In genomic region chr11:6654281-6655019, GRCh38 we compare ENCODE assay signal across 8 cellular contexts. TPM values are rescaled to one million over a fixed set of nuclear protein-coding genes. Genes with fewer than 3 reads are reported as not detected.
A peak's percentile ranks its signal among the peaks of the same experiment; 100 is the strongest.
DNase-seq lines count a peak whose midpoint lies in the region; ATAC-seq and TF ChIP-seq lines count a peak whose summit lies in the region.

No MANE protein-coding gene starts in this region.

- H3K9me3 Mint-ChIP-seq in CD4-positive, CD25-positive, alpha-beta regulatory T cell, result peaks cover 0 to 2% (median 0%) of the 10 kb centered on the region in 7 donors
- no peaks in the 10 kb centered on the region for H3K9me3 Mint-ChIP-seq in activated T-helper 17 cell treated with anti-CD3 and anti-CD28 coated beads, Interleukin-2, amount 50 U/mL, for 72 hours

- no peak for TF ChIP-seq POLR2A in gastrocnemius medialis (IDR thresholded peaks at IDR 0.05)

- no peak overlapping the region for H3K27ac Mint-ChIP-seq in CD4-positive, CD25-positive, alpha-beta regulatory T cell
- H3K27ac Mint-ChIP-seq in activated T-helper 17 cell treated with anti-CD3 and anti-CD28 coated beads, Interleukin-2, amount 50 U/mL, for 72 hours, result no peak overlapping the region

- H3K4me3 ChIP-seq in CD4-positive, CD25-positive, alpha-beta regulatory T cell (ENCODE audit: low read depth, low read length), result peak overlapping the region; percentile 3
- peak overlapping the region; percentile 60 for H3K4me3 ChIP-seq in iPS-15b (ENCODE audit: low read depth, low read length)
- peak overlapping the region; percentile 43 to 48 (median 46) for H3K4me3 ChIP-seq in gastrocnemius medialis

- H3K9me3 ChIP-seq in CD4-positive, CD25-positive, alpha-beta regulatory T cell (ENCODE audit: control insufficient read depth in 2 of 2, low read length in 2 of 2), result no peaks in the 10 kb centered on the region
- H3K9me3 ChIP-seq in iPS-15b (ENCODE audit: control insufficient read depth, insufficient read depth, low read length) (no peaks in the 10 kb centered on the region), gastrocnemius medialis (no peaks in the 10 kb centered on the region)

- no peak for DNase-seq in CD4-positive, CD25-positive, alpha-beta regulatory T cell
- no peak for DNase-seq in gastrocnemius medialis
- DNase-seq in NCI-H2107 (lab: John Stamatoyannopoulos, UW), result no peak
- no peak for DNase-seq in kidney tubule cell (ENCODE audit: low spot score)
- DNase-seq in stimulated activated CD4-positive, alpha-beta T cell treated with anti-CD3 and anti-CD28 coated beads, Interleukin-15, amount 100 ng/mL, for 24 hours, result no peak

- no peak overlapping the region for H3K4me3 Mint-ChIP-seq in CD4-positive, CD25-positive, alpha-beta regulatory T cell
- H3K4me3 Mint-ChIP-seq in activated T-helper 17 cell treated with anti-CD3 and anti-CD28 coated beads, Interleukin-2, amount 50 U/mL, for 72 hours, result no peak overlapping the region

- peak in 1 of 2 donors; percentile 9 for ATAC-seq in CD4-positive, CD25-positive, alpha-beta regulatory T cell (ENCODE audit: low read depth in 2 of 2)
- ATAC-seq in activated T-helper 17 cell treated with anti-CD3 and anti-CD28 coated beads, Interleukin-2, amount 50 U/mL, for 72 hours (replicated peaks), result peak; percentile 4
- ATAC-seq in gastrocnemius medialis (peak in 1 of 2 donors; percentile 32), GM18873 (IDR thresholded peaks at IDR 0.05; ENCODE audit: low FRiP score, unreplicated experiment) (no peak)

- H3K9ac ChIP-seq in iPS-15b (ENCODE audit: low read depth, low read length), result no peak overlapping the region

- in situ Hi-C loops in gastrocnemius medialis (cut with MboI; ENCODE audit: low sequenced_read_pairs in 4 of 4), result no loop called here

- peaks cover 16% of the 10 kb centered on the region for H3K27me3 Mint-ChIP-seq in CD4-positive, CD25-positive, alpha-beta regulatory T cell
- H3K27me3 Mint-ChIP-seq in activated T-helper 17 cell treated with anti-CD3 and anti-CD28 coated beads, Interleukin-2, amount 50 U/mL, for 72 hours, result peaks cover 7% of the 10 kb centered on the region

- H3K27ac ChIP-seq in CD4-positive, CD25-positive, alpha-beta regulatory T cell (ENCODE audit: insufficient read depth, low read length, poor library complexity, severe bottlenecking), result peak overlapping the region; percentile 39
- H3K27ac ChIP-seq in gastrocnemius medialis, result peak overlapping the region; percentile 61 to 71 (median 69)

- peaks cover 29% of the 10 kb centered on the region for H3K27me3 ChIP-seq in CD4-positive, CD25-positive, alpha-beta regulatory T cell (ENCODE audit: control insufficient read depth, insufficient read depth, low read length)
- H3K27me3 ChIP-seq in iPS-15b (ENCODE audit: control insufficient read depth, insufficient read depth, low read length) (peaks cover 43% of the 10 kb centered on the region), gastrocnemius medialis (peaks cover 18 to 28% (median 23%) of the 10 kb centered on the region in 3 donors)

- H3K4me1 Mint-ChIP-seq in CD4-positive, CD25-positive, alpha-beta regulatory T cell, result peaks cover 0 to 11% (median 1%) of the 10 kb centered on the region in 4 donors
- no peaks in the 10 kb centered on the region for H3K4me1 Mint-ChIP-seq in activated T-helper 17 cell treated with anti-CD3 and anti-CD28 coated beads, Interleukin-2, amount 50 U/mL, for 72 hours

- peaks cover 4% of the 10 kb centered on the region for H3K4me1 ChIP-seq in CD4-positive, CD25-positive, alpha-beta regulatory T cell (ENCODE audit: control insufficient read depth, insufficient read depth, low read length, poor library complexity, severe bottlenecking)
- H3K4me1 ChIP-seq in iPS-15b (ENCODE audit: control insufficient read depth, insufficient read depth, low read length), result peaks cover 15% of the 10 kb centered on the region
- H3K4me1 ChIP-seq in gastrocnemius medialis, result peaks cover 0 to 4% of the 10 kb centered on the region in 2 donors

- H3K36me3 Mint-ChIP-seq in CD4-positive, CD25-positive, alpha-beta regulatory T cell, result no peaks in the 10 kb centered on the region
- no peaks in the 10 kb centered on the region for H3K36me3 Mint-ChIP-seq in activated T-helper 17 cell treated with anti-CD3 and anti-CD28 coated beads, Interleukin-2, amount 50 U/mL, for 72 hours (ENCODE audit: low read depth)

- no peaks in the 10 kb centered on the region for H3K36me3 ChIP-seq in CD4-positive, CD25-positive, alpha-beta regulatory T cell (ENCODE audit: control insufficient read depth, insufficient read depth, low read length)
- H3K36me3 ChIP-seq in iPS-15b (ENCODE audit: control insufficient read depth, insufficient read depth, low read length) (no peaks in the 10 kb centered on the region), gastrocnemius medialis (no peaks in the 10 kb centered on the region)

- intact Hi-C loops in gastrocnemius medialis (cut with DNase I; ENCODE audit: low total_unique reads), result no loop called here

- no peak for TF ChIP-seq CTCF in gastrocnemius medialis (IDR thresholded peaks at IDR 0.05 in 4 of 5, conservative IDR thresholded peaks at IDR 0.05 in 1 of 5)

RNA-seq across cellular contexts. Expression of gene DCHS1, which starts 1.2 kb away (rescaled TPM):
- total RNA-seq in CD4-positive, CD25-positive, alpha-beta regulatory T cell, result 2.4 TPM
- polyA plus RNA-seq in CD4-positive, CD25-positive, alpha-beta regulatory T cell, result 1 to 10 TPM in 2 of 4 donors, under 1 TPM in 2; 0.49 to 1.6 (median 1.0) TPM
- total RNA-seq in activated T-helper 17 cell treated with anti-CD3 and anti-CD28 coated beads, Interleukin-2, amount 50 U/mL, for 72 hours, result 1 to 10 TPM in 1 of 2 donors, under 1 TPM in 1; 0.26 to 1.5 TPM
- total RNA-seq in gastrocnemius medialis, result 1 to 10 TPM; 1.5 to 3.8 (median 2.8) TPM

RNA-seq across cellular contexts. Expression of gene MRPL17, which starts 28.7 kb away (rescaled TPM):
- total RNA-seq in CD4-positive, CD25-positive, alpha-beta regulatory T cell, result 10.0 TPM
- polyA plus RNA-seq in CD4-positive, CD25-positive, alpha-beta regulatory T cell, result 10 to 100 TPM; 18.5 to 35.5 (median 25.1) TPM
- 10 to 100 TPM; 65.8 to 74.7 TPM for total RNA-seq in activated T-helper 17 cell treated with anti-CD3 and anti-CD28 coated beads, Interleukin-2, amount 50 U/mL, for 72 hours
- 10 to 100 TPM; 25.1 to 33.4 (median 27.7) TPM for total RNA-seq in gastrocnemius medialis

RNA-seq across cellular contexts. Expression of gene TPP1, which starts 35.2 kb away (rescaled TPM):
- total RNA-seq in CD4-positive, CD25-positive, alpha-beta regulatory T cell, result 100 TPM
- 100 to 1,000 TPM; 135 to 165 (median 137) TPM for polyA plus RNA-seq in CD4-positive, CD25-positive, alpha-beta regulatory T cell
- 100 to 1,000 TPM in 1 of 2 donors, 10 to 100 TPM in 1; 75.7 to 172 TPM for total RNA-seq in activated T-helper 17 cell treated with anti-CD3 and anti-CD28 coated beads, Interleukin-2, amount 50 U/mL, for 72 hours
- 10 to 100 TPM; 13.9 to 43.4 (median 19.6) TPM for total RNA-seq in gastrocnemius medialis

RNA-seq across cellular contexts. Expression of gene TAF10, which starts 42.4 kb away (rescaled TPM):
- total RNA-seq in CD4-positive, CD25-positive, alpha-beta regulatory T cell, result 125 TPM
- polyA plus RNA-seq in CD4-positive, CD25-positive, alpha-beta regulatory T cell, result 100 to 1,000 TPM; 254 to 386 (median 265) TPM
- 100 to 1,000 TPM in 1 of 2 donors, 10 to 100 TPM in 1; 82.2 to 106 TPM for total RNA-seq in activated T-helper 17 cell treated with anti-CD3 and anti-CD28 coated beads, Interleukin-2, amount 50 U/mL, for 72 hours
- 10 to 100 TPM; 49.8 to 77.8 (median 65.7) TPM for total RNA-seq in gastrocnemius medialis

RNA-seq across cellular contexts. Expression of gene ILK, which starts 50.9 kb away (rescaled TPM):
- 62.9 TPM for total RNA-seq in CD4-positive, CD25-positive, alpha-beta regulatory T cell
- 100 to 1,000 TPM in 2 of 4 donors, 10 to 100 TPM in 2; 92.8 to 141 (median 115) TPM for polyA plus RNA-seq in CD4-positive, CD25-positive, alpha-beta regulatory T cell
- total RNA-seq in activated T-helper 17 cell treated with anti-CD3 and anti-CD28 coated beads, Interleukin-2, amount 50 U/mL, for 72 hours, result 100 to 1,000 TPM in 1 of 2 donors, 10 to 100 TPM in 1; 85.0 to 113 TPM
- total RNA-seq in gastrocnemius medialis, result 100 to 1,000 TPM in 1 of 4 donors, 10 to 100 TPM in 3; 48.3 to 113 (median 70.5) TPM

Comparison
In these comparisons a context has a peak if more than half of its experiments do, and no peak if none do; other contexts are left out.
1. H3K4me3 ChIP-seq: peak in every context shown above with its lines; median percentile 60 in iPS-15b; 46 in gastrocnemius medialis; 3 in CD4-positive, CD25-positive, alpha-beta regulatory T cell.